25 cellular contexts compared by ENCODE assay signal in genomic region chr7:418636-419280, GRCh38.
DNase-seq lines count a peak whose midpoint lies in the region; TF ChIP-seq lines count a peak whose summit lies in the region.
"Had no signal": no experiment of that assay in that cellular context is flagged by ENCODE, and none has a peak within 500 bp of the region (broad histone marks: within the 10 kb centered on the region; RNA-seq: fewer than 3 reads in every experiment).

No MANE protein-coding gene starts in this region.

- H3K36me3 Mint-ChIP-seq in type B pancreatic cell: no peaks in the 10 kb centered on the region
- H3K36me3 Mint-ChIP-seq: activated naive CD4-positive, alpha-beta T cell treated with anti-CD3 and anti-CD28 coated beads, Interleukin-2, amount 10 ng/mL, durations not matched to agents 7 days and 5 days; natural killer cell had no signal

- intact Hi-C loops in left ventricle myocardium inferior (cut with micrococcal nuclease) (no loop called here), head of caudate nucleus (cut with DNase I) (no loop called here)

- no peaks in the 10 kb centered on the region for H3K27me3 Mint-ChIP-seq in type B pancreatic cell
- H3K27me3 Mint-ChIP-seq: activated naive CD4-positive, alpha-beta T cell treated with anti-CD3 and anti-CD28 coated beads, Interleukin-2, amount 10 ng/mL, durations not matched to agents 7 days and 5 days; central memory CD8-positive, alpha-beta T cell had no signal

- peak; percentile 12 for DNase-seq in left ventricle myocardium inferior
- DNase-seq in right atrium auricular region (ENCODE audit: low spot score): no peak
- DNase-seq in head of caudate nucleus: peak in 27 of 42 donors; percentile 16 to 73 (median 45)
- peak; percentile 11 for DNase-seq in pons (ENCODE audit: low spot score)
- no peak for DNase-seq in NCI-H1436 (lab: John Stamatoyannopoulos, UW)
- DNase-seq in type B pancreatic cell (ENCODE audit: extremely low spot score, unreplicated experiment): no peak
- no peak for DNase-seq in SW480 (ENCODE audit: low spot score)
- DNase-seq in NCI-H1105 (lab: John Stamatoyannopoulos, UW): no peak
- DNase-seq: activated CD8-positive, alpha-beta memory T cell treated with anti-CD3 and anti-CD28 coated beads for 24 hours; activated naive CD4-positive, alpha-beta T cell treated with anti-CD3 and anti-CD28 coated beads, Interleukin-2, amount 10 ng/mL, durations not matched to agents 7 days and 5 days; activated T-cell treated with anti-CD3 and anti-CD28 coated beads, Interleukin-2, amount 50 U/mL, for 48 hours; DMS79 treated with DMSO at 0.1 percent for 48 hours; KBM-7; MM.1S; natural killer cell; NCI-H1417 treated with DMSO at 0.1 percent for 48 hours; NCI-H524; PC-9; SJCRH30 had no signal

- H3K27ac ChIP-seq in left ventricle myocardium inferior (replicated peaks) (no peak overlapping the region), right atrium auricular region (no peak overlapping the region)
- H3K27ac ChIP-seq: C4-2B, dorsolateral prefrontal cortex, heart left ventricle, pancreas, PC-9, SJCRH30, uterus had no signal

- H3K4me1 Mint-ChIP-seq in type B pancreatic cell (ENCODE audit: unreplicated experiment): no peaks in the 10 kb centered on the region
- H3K4me1 Mint-ChIP-seq: activated naive CD4-positive, alpha-beta T cell treated with anti-CD3 and anti-CD28 coated beads, Interleukin-2, amount 10 ng/mL, durations not matched to agents 7 days and 5 days; central memory CD8-positive, alpha-beta T cell; natural killer cell had no signal

- no peak overlapping the region for H3K27ac Mint-ChIP-seq in type B pancreatic cell
- H3K27ac Mint-ChIP-seq: activated naive CD4-positive, alpha-beta T cell treated with anti-CD3 and anti-CD28 coated beads, Interleukin-2, amount 10 ng/mL, durations not matched to agents 7 days and 5 days; natural killer cell had no signal

- H3K36me3 ChIP-seq in left ventricle myocardium inferior: no peaks in the 10 kb centered on the region
- H3K36me3 ChIP-seq in right atrium auricular region: no peaks in the 10 kb centered on the region
- H3K36me3 ChIP-seq: heart left ventricle, pancreas, SJCRH30, uterus had no signal

- no peak overlapping the region for H3K4me3 ChIP-seq in left ventricle myocardium inferior
- H3K4me3 ChIP-seq in right atrium auricular region: no peak overlapping the region
- H3K4me3 ChIP-seq: dorsolateral prefrontal cortex, heart left ventricle, pancreas, PC-9, SJCRH30, uterus had no signal

- H3K9me3 Mint-ChIP-seq in type B pancreatic cell: peaks cover 4% of the 10 kb centered on the region

- H3K9me3 ChIP-seq in left ventricle myocardium inferior (replicated peaks) (peaks cover 21% of the 10 kb centered on the region), right atrium auricular region (peaks cover 11 to 20% of the 10 kb centered on the region in 2 donors)
- H3K9me3 ChIP-seq: pancreas, SJCRH30, uterus had no signal

- H3K4me1 ChIP-seq in left ventricle myocardium inferior (no peaks in the 10 kb centered on the region), right atrium auricular region (no peaks in the 10 kb centered on the region)
- H3K4me1 ChIP-seq: heart left ventricle, pancreas, SJCRH30, uterus had no signal

- H3K27me3 ChIP-seq in left ventricle myocardium inferior (ENCODE audit: low read depth): peaks cover 31% of the 10 kb centered on the region
- no peaks in the 10 kb centered on the region for H3K27me3 ChIP-seq in right atrium auricular region
- H3K27me3 ChIP-seq: pancreas, SJCRH30, uterus had no signal

- H3K4me3 Mint-ChIP-seq in type B pancreatic cell: no peak overlapping the region
- H3K4me3 Mint-ChIP-seq: activated naive CD4-positive, alpha-beta T cell treated with anti-CD3 and anti-CD28 coated beads, Interleukin-2, amount 10 ng/mL, durations not matched to agents 7 days and 5 days; central memory CD8-positive, alpha-beta T cell; natural killer cell had no signal

- TF ChIP-seq CTCF in left ventricle myocardium inferior (IDR thresholded peaks at IDR 0.05; ENCODE audit: borderline replicate concordance): no peak
- TF ChIP-seq CTCF in right atrium auricular region (IDR thresholded peaks at IDR 0.05): no peak
- no peak for TF ChIP-seq CTCF in type B pancreatic cell (conservative IDR thresholded peaks at IDR 0.05)

Comparison
In these comparisons a context has a peak if more than half of its experiments do, and no peak if none do; other contexts are left out.
1. DNase-seq: peak in left ventricle myocardium inferior (single experiment), head of caudate nucleus (27 of 42) and pons (single experiment); none in right atrium auricular region (single experiment), NCI-H1436 (single experiment), type B pancreatic cell (single experiment), SW480 (single experiment) and NCI-H1105 (single experiment).